2 cellular contexts compared by ENCODE assay signal in the genomic region with DNA sequence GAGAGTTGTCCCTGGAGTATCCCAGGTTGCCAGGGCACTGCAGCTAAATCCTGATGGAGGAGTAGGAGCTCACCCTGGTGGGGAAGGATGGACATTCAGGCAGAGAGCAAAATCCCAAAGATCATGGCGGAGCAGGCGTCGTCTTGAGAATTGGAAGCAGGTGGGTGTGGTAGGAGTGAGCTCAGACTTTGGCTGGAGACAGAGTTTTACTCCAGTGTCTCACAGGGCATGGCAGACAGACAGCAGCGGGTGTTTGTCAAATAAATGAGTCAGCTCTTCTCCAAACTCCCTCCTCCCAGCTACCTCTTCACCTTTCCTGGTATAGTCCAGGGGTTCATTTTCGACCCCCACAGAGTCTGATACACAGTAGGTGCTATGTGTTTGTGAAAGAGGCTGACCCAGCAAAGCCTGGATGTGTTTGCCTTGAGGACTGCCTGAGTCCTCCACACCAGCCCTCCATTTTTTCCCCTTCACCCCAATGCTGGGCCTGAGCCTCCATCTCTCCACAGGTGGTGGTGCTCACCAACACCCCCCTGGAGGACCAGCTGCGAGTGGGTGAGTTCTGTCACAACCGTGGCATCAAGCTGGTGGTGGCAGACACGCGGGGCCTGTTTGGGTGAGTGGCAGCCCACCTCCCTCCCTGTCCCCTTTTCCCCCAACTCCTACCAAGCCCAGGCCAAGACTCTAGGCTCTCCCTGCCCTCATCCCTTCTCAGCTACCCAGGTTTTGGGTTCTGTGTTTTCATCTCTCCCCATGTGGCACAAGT.
TF ChIP-seq lines count a peak whose summit lies in the region.

No MANE protein-coding gene starts in this region.

TF ChIP-seq in A549, 52 proteins besides CTCF, POLR2A, EP300 and RAD21:
- TF ChIP-seq NR3C1 (IDR thresholded peaks at IDR 0.05) (no peak), RNF2 (IDR thresholded peaks at IDR 0.05; ENCODE audit: borderline replicate concordance, low read depth) (no peak), ZSCAN20 (CRISPR knock-in tag; IDR thresholded peaks at IDR 0.05) (no peak), KDM5A (IDR thresholded peaks at IDR 0.05) (no peak), JUNB (IDR thresholded peaks at IDR 0.05) (no peak), CBX2 (IDR thresholded peaks at IDR 0.05; ENCODE audit: borderline replicate concordance, low read depth) (no peak), MAFK (IDR thresholded peaks at IDR 0.05; ENCODE audit: partially characterized antibody) (peak; percentile 73), SREBF2 (IDR thresholded peaks at IDR 0.05) (no peak), TFCP2L1 (CRISPR knock-in tag; IDR thresholded peaks at IDR 0.05) (no peak), CHD4 (IDR thresholded peaks at IDR 0.05; ENCODE audit: borderline replicate concordance) (no peak), KDM1A (IDR thresholded peaks at IDR 0.05; ENCODE audit: low read depth) (no peak), HEYL (CRISPR knock-in tag; IDR thresholded peaks at IDR 0.05) (no peak), RARB (CRISPR knock-in tag; IDR thresholded peaks at IDR 0.05) (no peak), JUN (IDR thresholded peaks at IDR 0.05) (0 out of 5 replicates have a peak, but pooled peaks of 1 of the 2 experiments have one; percentile 21), RFX5 (IDR thresholded peaks at IDR 0.05) (no peak), TP53 (CRISPR knock-in tag; IDR thresholded peaks at IDR 0.05) (no peak), NFE2L2 (conservative IDR thresholded peaks at IDR 0.05; ENCODE audit: low read length) (no peak), BHLHE40 (IDR thresholded peaks at IDR 0.05; ENCODE audit: low read depth, low read length) (no peak), CBX8 (IDR thresholded peaks at IDR 0.05) (no peak), EHMT2 (IDR thresholded peaks at IDR 0.05; ENCODE audit: low read depth) (no peak), MYC (IDR thresholded peaks at IDR 0.05; ENCODE audit: borderline replicate concordance, low read length) (no peak), HDAC2 (IDR thresholded peaks at IDR 0.05) (no peak), MAZ (IDR thresholded peaks at IDR 0.05; ENCODE audit: borderline replicate concordance, low read depth, low read length) (no peak), FOSB (CRISPR knock-in tag; IDR thresholded peaks at IDR 0.05) (no peak), SMC3 (IDR thresholded peaks at IDR 0.05) (0 out of 3 replicates have a peak, but pooled peaks have one; percentile 7), NPAS2 (CRISPR knock-in tag; IDR thresholded peaks at IDR 0.05; ENCODE audit: borderline replicate concordance) (no peak), ZFP36 (IDR thresholded peaks at IDR 0.05; ENCODE audit: borderline replicate concordance, partially characterized antibody) (no peak), FOXS1 (CRISPR knock-in tag; IDR thresholded peaks at IDR 0.05) (no peak)
- TF ChIP-seq, protein P1, sequence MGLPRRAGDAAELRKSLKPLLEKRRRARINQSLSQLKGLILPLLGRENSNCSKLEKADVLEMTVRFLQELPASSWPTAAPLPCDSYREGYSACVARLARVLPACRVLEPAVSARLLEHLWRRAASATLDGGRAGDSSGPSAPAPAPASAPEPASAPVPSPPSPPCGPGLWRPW (IDR thresholded peaks at IDR 0.05) = no peak
- TF ChIP-seq, protein P2, sequence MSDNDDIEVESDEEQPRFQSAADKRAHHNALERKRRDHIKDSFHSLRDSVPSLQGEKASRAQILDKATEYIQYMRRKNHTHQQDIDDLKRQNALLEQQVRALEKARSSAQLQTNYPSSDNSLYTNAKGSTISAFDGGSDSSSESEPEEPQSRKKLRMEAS (IDR thresholded peaks at IDR 0.05) = peak; percentile 39; the same call in 1 of the 2 replicates
- TF ChIP-seq, protein P3, sequence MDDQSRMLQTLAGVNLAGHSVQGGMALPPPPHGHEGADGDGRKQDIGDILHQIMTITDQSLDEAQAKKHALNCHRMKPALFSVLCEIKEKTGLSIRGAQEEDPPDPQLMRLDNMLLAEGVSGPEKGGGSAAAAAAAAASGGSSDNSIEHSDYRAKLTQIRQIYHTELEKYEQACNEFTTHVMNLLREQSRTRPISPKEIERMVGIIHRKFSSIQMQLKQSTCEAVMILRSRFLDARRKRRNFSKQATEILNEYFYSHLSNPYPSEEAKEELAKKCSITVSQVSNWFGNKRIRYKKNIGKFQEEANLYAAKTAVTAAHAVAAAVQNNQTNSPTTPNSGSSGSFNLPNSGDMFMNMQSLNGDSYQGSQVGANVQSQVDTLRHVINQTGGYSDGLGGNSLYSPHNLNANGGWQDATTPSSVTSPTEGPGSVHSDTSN (IDR thresholded peaks at IDR 0.05) = no peak
- TF ChIP-seq, protein P4, sequence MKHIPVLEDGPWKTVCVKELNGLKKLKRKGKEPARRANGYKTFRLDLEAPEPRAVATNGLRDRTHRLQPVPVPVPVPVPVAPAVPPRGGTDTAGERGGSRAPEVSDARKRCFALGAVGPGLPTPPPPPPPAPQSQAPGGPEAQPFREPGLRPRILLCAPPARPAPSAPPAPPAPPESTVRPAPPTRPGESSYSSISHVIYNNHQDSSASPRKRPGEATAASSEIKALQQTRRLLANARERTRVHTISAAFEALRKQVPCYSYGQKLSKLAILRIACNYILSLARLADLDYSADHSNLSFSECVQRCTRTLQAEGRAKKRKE (CRISPR knock-in tag; IDR thresholded peaks at IDR 0.05; ENCODE audit: low read depth) = no peak

TF ChIP-seq in HCT116, 20 proteins besides CTCF, POLR2A, EP300 and RAD21:
- TF ChIP-seq SIN3A (IDR thresholded peaks at IDR 0.05; ENCODE audit: low read depth) (no peak), SRF (IDR thresholded peaks at IDR 0.05; ENCODE audit: low read depth) (no peak), POLR2AphosphoS5 (IDR thresholded peaks at IDR 0.05; ENCODE audit: low read depth, low read length) (no peak), FOSL1 (IDR thresholded peaks at IDR 0.05; ENCODE audit: low read depth) (no peak), ZFX (IDR thresholded peaks at IDR 0.05) (no peak), SP1 (IDR thresholded peaks at IDR 0.05; ENCODE audit: low read depth) (no peak), EGR1 (IDR thresholded peaks at IDR 0.05; ENCODE audit: low read depth) (no peak), EZH2phosphoT487 (IDR thresholded peaks at IDR 0.05; ENCODE audit: borderline replicate concordance) (no peak), YY1 (IDR thresholded peaks at IDR 0.05; ENCODE audit: extremely low read depth, insufficient replicate concordance, low read depth, low read length) (no peak), CBX3 (IDR thresholded peaks at IDR 0.05; ENCODE audit: low read depth) (no peak), CEBPB (IDR thresholded peaks at IDR 0.05; ENCODE audit: low read depth) (no peak), JUND (IDR thresholded peaks at IDR 0.05) (no peak), ELF1 (IDR thresholded peaks at IDR 0.05; ENCODE audit: borderline replicate concordance, low read depth) (no peak), ZNF274 (IDR thresholded peaks at IDR 0.05; ENCODE audit: low read depth, low read length) (no peak)
- TF ChIP-seq, protein P5, sequence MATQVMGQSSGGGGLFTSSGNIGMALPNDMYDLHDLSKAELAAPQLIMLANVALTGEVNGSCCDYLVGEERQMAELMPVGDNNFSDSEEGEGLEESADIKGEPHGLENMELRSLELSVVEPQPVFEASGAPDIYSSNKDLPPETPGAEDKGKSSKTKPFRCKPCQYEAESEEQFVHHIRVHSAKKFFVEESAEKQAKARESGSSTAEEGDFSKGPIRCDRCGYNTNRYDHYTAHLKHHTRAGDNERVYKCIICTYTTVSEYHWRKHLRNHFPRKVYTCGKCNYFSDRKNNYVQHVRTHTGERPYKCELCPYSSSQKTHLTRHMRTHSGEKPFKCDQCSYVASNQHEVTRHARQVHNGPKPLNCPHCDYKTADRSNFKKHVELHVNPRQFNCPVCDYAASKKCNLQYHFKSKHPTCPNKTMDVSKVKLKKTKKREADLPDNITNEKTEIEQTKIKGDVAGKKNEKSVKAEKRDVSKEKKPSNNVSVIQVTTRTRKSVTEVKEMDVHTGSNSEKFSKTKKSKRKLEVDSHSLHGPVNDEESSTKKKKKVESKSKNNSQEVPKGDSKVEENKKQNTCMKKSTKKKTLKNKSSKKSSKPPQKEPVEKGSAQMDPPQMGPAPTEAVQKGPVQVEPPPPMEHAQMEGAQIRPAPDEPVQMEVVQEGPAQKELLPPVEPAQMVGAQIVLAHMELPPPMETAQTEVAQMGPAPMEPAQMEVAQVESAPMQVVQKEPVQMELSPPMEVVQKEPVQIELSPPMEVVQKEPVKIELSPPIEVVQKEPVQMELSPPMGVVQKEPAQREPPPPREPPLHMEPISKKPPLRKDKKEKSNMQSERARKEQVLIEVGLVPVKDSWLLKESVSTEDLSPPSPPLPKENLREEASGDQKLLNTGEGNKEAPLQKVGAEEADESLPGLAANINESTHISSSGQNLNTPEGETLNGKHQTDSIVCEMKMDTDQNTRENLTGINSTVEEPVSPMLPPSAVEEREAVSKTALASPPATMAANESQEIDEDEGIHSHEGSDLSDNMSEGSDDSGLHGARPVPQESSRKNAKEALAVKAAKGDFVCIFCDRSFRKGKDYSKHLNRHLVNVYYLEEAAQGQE (IDR thresholded peaks at IDR 0.05; ENCODE audit: low read depth) = no peak
